Comparison of ENCODE assay signal across 19 cellular contexts in genomic region chr14:58944226-58944769, GRCh38.
DNase-seq lines count a peak whose midpoint lies in the region; ATAC-seq and TF ChIP-seq lines count a peak whose summit lies in the region.
"Had no signal": no experiment of that assay in that cellular context is flagged by ENCODE, and none has a peak within 500 bp of the region (broad histone marks: within the 10 kb centered on the region; RNA-seq: fewer than 3 reads in every experiment).

No MANE protein-coding gene starts in this region.

- intact Hi-C loops in aorta (cut with DNase I) = no loop called here

- H3K9me3 ChIP-seq in aorta (ENCODE audit: control insufficient read depth, low read length) = no peaks in the 10 kb centered on the region
- H3K9me3 ChIP-seq: ovary, uterus had no signal

- H3K27me3 ChIP-seq in aorta (ENCODE audit: control insufficient read depth in 1 of 2, insufficient read depth in 2 of 2, low read length in 1 of 2) = peaks cover 0 to 2% of the 10 kb centered on the region in 2 donors
- H3K27me3 ChIP-seq: cardiac muscle cell, ovary, uterus had no signal

- no peaks in the 10 kb centered on the region for H3K4me1 ChIP-seq in aorta (ENCODE audit: control insufficient read depth in 1 of 2, insufficient read depth in 2 of 2, low read length in 2 of 2)
- H3K4me1 ChIP-seq: uterus had no signal

- H3K36me3 ChIP-seq in aorta (ENCODE audit: control insufficient read depth in 1 of 2, insufficient read depth in 2 of 2, low read length in 1 of 2) = no peaks in the 10 kb centered on the region
- H3K36me3 ChIP-seq: cardiac muscle cell, ovary, uterus had no signal

- ATAC-seq in HG02763 (IDR thresholded peaks at IDR 0.05; ENCODE audit: unreplicated experiment) (no peak), aorta (ENCODE audit: low FRiP score) (no peak), GM19397 (IDR thresholded peaks at IDR 0.05; ENCODE audit: unreplicated experiment) (no peak)
- ATAC-seq: activated CD8-positive, alpha-beta T cell treated with anti-CD3 and anti-CD28 coated beads for 36 hours; HCT116; left ventricle myocardium superior had no signal

- H3K4me3 ChIP-seq in AG10803 (ENCODE audit: low read length) (no peak overlapping the region), aorta (ENCODE audit: low read length in 2 of 2) (no peak overlapping the region)
- H3K4me3 ChIP-seq: cardiac muscle cell, ovary, uterus had no signal

- TF ChIP-seq CTCF in AG10803 (conservative IDR thresholded peaks at IDR 0.05; ENCODE audit: low read length) = no peak

- peak; percentile 21 for DNase-seq in AG10803 (ENCODE audit: low read depth)
- peak; percentile 27 for DNase-seq in NCI-H128 (lab: John Stamatoyannopoulos, UW; ENCODE audit: unreplicated experiment)
- peak; percentile 3 for DNase-seq in RPMI8226
- DNase-seq in mucosa of gallbladder (ENCODE audit: low spot score) = peak; percentile 33
- DNase-seq in activated gamma-delta T cell (lab: John Stamatoyannopoulos, UW) = no peak
- DNase-seq in aorta = no peak
- DNase-seq: activated CD8-positive, alpha-beta T cell treated with anti-CD3 and anti-CD28 coated beads for 36 hours; activated naive CD4-positive, alpha-beta T cell; GDM1; left ventricle myocardium superior; NCI-H1694; T1000; uterus had no signal

- 83 to 86% methylated on average over 6 of the region's 6 CpGs for WGBS in aorta, 2 donors

- no peak overlapping the region for H3K27ac ChIP-seq in aorta (ENCODE audit: low read depth in 1 of 2, low read length in 2 of 2)
- H3K27ac ChIP-seq: cardiac muscle cell, ovary, RWPE1, uterus had no signal

Comparison
In these comparisons a context has a peak if more than half of its experiments do, and no peak if none do; other contexts are left out.
1. DNase-seq: peak in AG10803 (single experiment), NCI-H128 (single experiment), RPMI8226 (single experiment) and mucosa of gallbladder (single experiment); none in activated gamma-delta T cell (single experiment) and aorta (0 of 2).